16 cellular contexts compared by ENCODE assay signal in genomic region chr5:176904276-176904675, GRCh38. TPM values are rescaled to one million over a fixed set of nuclear protein-coding genes. Genes with fewer than 3 reads are reported as not detected.
"Had no signal": no experiment of that assay in that cellular context is flagged by ENCODE, and none has a peak within 500 bp of the region (broad histone marks: within the 10 kb centered on the region; RNA-seq: fewer than 3 reads in every experiment).

No MANE protein-coding gene starts in this region.

- H3K27me3 Mint-ChIP-seq: activated CD4-positive, alpha-beta memory T cell treated with anti-CD3 and anti-CD28 coated beads for 36 hours had no signal

- DNase-seq: activated CD4-positive, alpha-beta memory T cell treated with anti-CD3 and anti-CD28 coated beads for 36 hours; activated gamma-delta T cell; activated T-cell treated with anti-CD3 and anti-CD28 coated beads, Interleukin-2, amount 50 U/mL, for 72 hours; anterior cingulate cortex; left lung; mammary epithelial cell; nephron progenitor cell; stimulated activated CD4-positive, alpha-beta T cell treated with anti-CD3 and anti-CD28 coated beads, Interleukin-12 subunit alpha, Interleukin-12 subunit beta, amount 100 ng/mL, for 4 hours; stimulated activated CD4-positive, alpha-beta T cell treated with anti-CD3 and anti-CD28 coated beads, Interleukin-2, amount 100 ng/mL, for 24 hours; WERI-Rb-1 had no signal

- ATAC-seq: activated naive CD4-positive, alpha-beta T cell treated with anti-CD3 and anti-CD28 coated beads, Interleukin-2, amount 50 U/mL, for 72 hours; activated T-cell treated with anti-CD3 and anti-CD28 coated beads, Interleukin-2, amount 50 U/mL, for 72 hours; esophagus mucosa; left lung had no signal

- H3K27ac Mint-ChIP-seq: activated CD4-positive, alpha-beta memory T cell treated with anti-CD3 and anti-CD28 coated beads for 36 hours; activated naive CD4-positive, alpha-beta T cell treated with anti-CD3 and anti-CD28 coated beads, Interleukin-2, amount 50 U/mL, for 72 hours; activated T-cell treated with anti-CD3 and anti-CD28 coated beads, Interleukin-2, amount 50 U/mL, for 72 hours; nephron progenitor cell; T-helper 1 cell treated with Interleukin-12 subunit alpha and Interleukin-12 subunit beta and Interleukin-4 antibody, amounts not matched to agents 30 μg/mL and 1 μg/mL, for 36 hours had no signal

- H3K9me3 ChIP-seq: left lung had no signal

- H3K4me3 Mint-ChIP-seq: activated CD4-positive, alpha-beta memory T cell treated with anti-CD3 and anti-CD28 coated beads for 36 hours; activated T-cell treated with anti-CD3 and anti-CD28 coated beads, Interleukin-2, amount 50 U/mL, for 72 hours; nephron progenitor cell; T-helper 1 cell treated with Interleukin-12 subunit alpha and Interleukin-12 subunit beta and Interleukin-4 antibody, amounts not matched to agents 30 μg/mL and 1 μg/mL, for 36 hours had no signal

- H3K27me3 ChIP-seq: left lung had no signal

- FAIRE-seq: bronchial epithelial cell, islet of Langerhans had no signal

- H3K4me3 ChIP-seq: left lung had no signal

- H3K9me3 Mint-ChIP-seq: activated CD4-positive, alpha-beta memory T cell treated with anti-CD3 and anti-CD28 coated beads for 36 hours; activated naive CD4-positive, alpha-beta T cell treated with anti-CD3 and anti-CD28 coated beads, Interleukin-2, amount 50 U/mL, for 72 hours; activated T-cell treated with anti-CD3 and anti-CD28 coated beads, Interleukin-2, amount 50 U/mL, for 72 hours; nephron progenitor cell; T-helper 1 cell treated with Interleukin-12 subunit alpha and Interleukin-12 subunit beta and Interleukin-4 antibody, amounts not matched to agents 30 μg/mL and 1 μg/mL, for 36 hours had no signal

- H3K27ac ChIP-seq: WERI-Rb-1 had no signal

- H3K4me1 Mint-ChIP-seq: nephron progenitor cell had no signal

RNA-seq across cellular contexts. Expression of gene HK3, which starts 5.1 kb away (rescaled TPM):
- total RNA-seq: mammary epithelial cell, osteocyte had no signal
